Comparison of ENCODE assay signal across 13 cellular contexts in genomic region chr19:14413765-14414171, GRCh38. TPM values are rescaled to one million over a fixed set of nuclear protein-coding genes. Genes with fewer than 3 reads are reported as not detected.
DNase-seq lines count a peak whose midpoint lies in the region; ATAC-seq and TF ChIP-seq lines count a peak whose summit lies in the region.
"Had no signal": no experiment of that assay in that cellular context is flagged by ENCODE, and none has a peak within 500 bp of the region (broad histone marks: within the 10 kb centered on the region; RNA-seq: fewer than 3 reads in every experiment).

No MANE protein-coding gene starts in this region.

- no peaks in the 10 kb centered on the region for H3K9me3 Mint-ChIP-seq in MCF 10A (ENCODE audit: unreplicated experiment)
- H3K9me3 Mint-ChIP-seq in WTC11: no peaks in the 10 kb centered on the region

- H3K4me1 Mint-ChIP-seq in MCF 10A (ENCODE audit: insufficient read depth, unreplicated experiment) (peaks cover 23% of the 10 kb centered on the region), WTC11 (peaks cover 27% of the 10 kb centered on the region)

- no peaks in the 10 kb centered on the region for H3K27me3 ChIP-seq in mammary epithelial cell (ENCODE audit: insufficient read depth, low read length)

- CTCF ChIA-PET in MCF 10A (lab: Yijun Ruan, JAX) (interaction anchor here (0.7 to 1.6 kb wide), 4 partner anchors 13 to 277 kb away, joined by 3 to 5 read pairs (median 4); no protein-coding TSS in a partner anchor), mammary epithelial cell (lab: Charles Lee; ENCODE audit: low non-redundant PET) (no interaction called here), WTC11 (lab: Charles Lee) (interaction anchor here (1.3 to 5.4 kb wide), 6 partner anchors 7 to 277 kb away, joined by 4 to 37 read pairs (median 7); partner anchors contain the start of genes ASF1B and PKN1)

- in situ Hi-C loops in mammary epithelial cell (cut with MboI; ENCODE audit: low sequenced_read_pairs in 2 of 2): loop anchor here in 1 of 2 donors (25.0 kb wide), 1 partner anchor 526 kb away; the partner anchor contains the start of gene NANOS3

- POLR2A ChIA-PET in MCF 10A (lab: Yijun Ruan, JAX) (interaction anchor here (0.6 kb wide), 1 partner anchor 105 kb away, joined by 4 read pairs; the partner anchor contains the start of gene DNAJB1), WTC11 (lab: Charles Lee) (interaction anchor here (0.6 kb wide), 1 partner anchor 54 kb away, joined by 3 read pairs; no protein-coding TSS in a partner anchor)

- H4K20me1 ChIP-seq in mammary epithelial cell (ENCODE audit: insufficient read depth, low read length): peaks cover 8% of the 10 kb centered on the region

- WGBS in mammary epithelial cell (ENCODE audit: low coverage, missing lambda C conversion rate): 80% methylated on average over 2 of the region's 3 CpGs

- dilution Hi-C loops in mammary epithelial cell (cut with HindIII; ENCODE audit: low sequenced_read_pairs): loop anchor here (5.0 kb wide), 7 partner anchors 76 to 526 kb away; partner anchors contain the start of genes ASF1B and DCAF15

- H3K9me3 ChIP-seq in mammary epithelial cell (replicated peaks; ENCODE audit: insufficient read depth, low read length): no peaks in the 10 kb centered on the region

- DNase-seq in MCF 10A (ENCODE audit: unreplicated experiment) (no peak), mammary epithelial cell (no peak), WTC11 (ENCODE audit: low spot score) (no peak), fibroblast of pulmonary artery (ENCODE audit: low read depth) (peak; percentile 47), substantia nigra (lab: John Stamatoyannopoulos, UW) (no peak), head of caudate nucleus (no peak), occipital lobe (lab: John Stamatoyannopoulos, UW) (no peak)
- DNase-seq: anterior cingulate cortex, NCI-H1092 treated with DMSO at 0.1 percent for 48 hours, OCI-M1 had no signal

- H3K4me3 Mint-ChIP-seq in MCF 10A (ENCODE audit: unreplicated experiment): no peak overlapping the region
- H3K4me3 Mint-ChIP-seq in WTC11: no peak overlapping the region

- H3K4me1 ChIP-seq in mammary epithelial cell (ENCODE audit: insufficient read depth, low read length): peaks cover 16% of the 10 kb centered on the region

- H3K27ac ChIP-seq in mammary epithelial cell (ENCODE audit: insufficient read depth, low read depth, low read length) (no peak overlapping the region), substantia nigra (ENCODE audit: low read depth, low read length, poor library complexity, severe bottlenecking) (peak overlapping the region; percentile 49)
- H3K27ac ChIP-seq: C4-2B, VCaP had no signal

- ATAC-seq in WTC11: no peak
- no peak for ATAC-seq in esophagus mucosa

- no peak overlapping the region for H2AFZ ChIP-seq in mammary epithelial cell (ENCODE audit: low read depth, low read length)

- intact Hi-C loops in MCF 10A (cut with micrococcal nuclease): no loop called here
- intact Hi-C loops in mammary epithelial cell (cut with micrococcal nuclease): no loop called here
- intact Hi-C loops in head of caudate nucleus (cut with DNase I): no loop called here

- no peak overlapping the region for H3K9ac ChIP-seq in mammary epithelial cell (ENCODE audit: insufficient read depth, low read length)

- TF ChIP-seq CTCF in MCF 10A (IDR thresholded peaks at IDR 0.05; ENCODE audit: unreplicated experiment): no peak
- TF ChIP-seq CTCF in mammary epithelial cell (conservative IDR thresholded peaks at IDR 0.05 in 1 of 2, IDR thresholded peaks at IDR 0.05 in 1 of 2; ENCODE audit: extremely low read depth in 1 of 2, insufficient read depth in 1 of 2, low read depth in 1 of 2, low read length in 2 of 2): no peak
- TF ChIP-seq CTCF in WTC11 (IDR thresholded peaks at IDR 0.05): no peak
- TF ChIP-seq CTCF in fibroblast of pulmonary artery (IDR thresholded peaks at IDR 0.05; ENCODE audit: low read length, missing control alignments): no peak

- H3K27ac Mint-ChIP-seq in MCF 10A (ENCODE audit: low read depth, unreplicated experiment): peak overlapping the region; percentile 75
- H3K27ac Mint-ChIP-seq in WTC11: peak overlapping the region; percentile 33; the same call in 1 of the 2 replicates

- H3K4me2 ChIP-seq in mammary epithelial cell (ENCODE audit: insufficient read depth, low read depth, low read length): no peak overlapping the region

- no peaks in the 10 kb centered on the region for H3K27me3 Mint-ChIP-seq in MCF 10A (ENCODE audit: insufficient read depth, unreplicated experiment)
- H3K27me3 Mint-ChIP-seq in WTC11 (ENCODE audit: low read depth): no peaks in the 10 kb centered on the region

- H3K4me3 ChIP-seq in mammary epithelial cell (replicated peaks in 1 of 3; ENCODE audit: insufficient read depth in 1 of 3, low read depth in 2 of 3, low read length in 3 of 3) (no peak overlapping the region), fibroblast of pulmonary artery (replicated peaks; ENCODE audit: low read depth, low read length) (no peak overlapping the region)

- H3K36me3 Mint-ChIP-seq in MCF 10A (ENCODE audit: insufficient read depth, unreplicated experiment): peaks cover 61% of the 10 kb centered on the region
- peaks cover 47% of the 10 kb centered on the region for H3K36me3 Mint-ChIP-seq in WTC11

- H3K36me3 ChIP-seq in mammary epithelial cell (ENCODE audit: insufficient read depth, low read length): peaks cover 23% of the 10 kb centered on the region

- BruUV-seq in MCF 10A (replicated peaks; lab: Mats Ljungman, UMichigan) (no TSS peak), mammary epithelial cell (replicated peaks; lab: Mats Ljungman, UMichigan) (no TSS peak)

- peaks cover 96% of the 10 kb centered on the region for H3K79me2 ChIP-seq in mammary epithelial cell (ENCODE audit: insufficient read depth, low read length)

TF ChIP-seq in WTC11, 78 proteins besides CTCF, POLR2A, EP300 and RAD21 (continues in another document):
- TF ChIP-seq KAT7 (CRISPR knock-in tag; IDR thresholded peaks at IDR 0.05; ENCODE audit: borderline replicate concordance) (no peak), NFATC4 (CRISPR knock-in tag; IDR thresholded peaks at IDR 0.05) (no peak), ATF6 (CRISPR knock-in tag; IDR thresholded peaks at IDR 0.05) (no peak), AR (CRISPR knock-in tag; IDR thresholded peaks at IDR 0.05) (no peak), CREB1 (CRISPR knock-in tag; IDR thresholded peaks at IDR 0.05) (no peak)

RNA-seq across cellular contexts. Expression of gene DDX39A, which starts 5.4 kb away (rescaled TPM):
- total RNA-seq in MCF 10A (2022): 62.1 and 65.4 TPM in 2 replicates
- 10 to 100 TPM; 34.0 to 74.4 TPM for total RNA-seq in mammary epithelial cell
- polyA plus RNA-seq in mammary epithelial cell: 108 TPM
- polyA minus RNA-seq in mammary epithelial cell: 67.1 TPM
- 103 to 136 TPM (median 105 TPM) in 3 replicates for total RNA-seq in WTC11 (2021)
- 59.6 TPM for total RNA-seq in esophagus mucosa
- total RNA-seq in occipital lobe: 26.2 TPM

RNA-seq across cellular contexts. Expression of gene PKN1, which starts 19.3 kb away (rescaled TPM):
- total RNA-seq in MCF 10A (2022): 94.8 and 141 TPM in 2 replicates
- total RNA-seq in mammary epithelial cell: 10 to 100 TPM; 26.3 to 43.3 TPM
- polyA plus RNA-seq in mammary epithelial cell: 8.3 TPM
- polyA minus RNA-seq in mammary epithelial cell: 14.9 TPM
- total RNA-seq in WTC11 (2021): 170 to 197 TPM (median 187 TPM) in 3 replicates
- total RNA-seq in esophagus mucosa: 10.5 TPM
- total RNA-seq in occipital lobe: 86.3 TPM

RNA-seq across cellular contexts. Expression of gene ADGRE5, which starts 32.5 kb away (rescaled TPM):
- total RNA-seq in MCF 10A (2022) (44.5 and 47.9 TPM in 2 replicates), mammary epithelial cell (10 to 100 TPM; 19.3 to 35.4 TPM), WTC11 (2021) (3.2 to 4.0 TPM (median 3.9 TPM) in 3 replicates), esophagus mucosa (4.8 TPM), occipital lobe (1.2 TPM)
- polyA plus RNA-seq in mammary epithelial cell: 17.5 TPM
- 26.7 TPM for polyA minus RNA-seq in mammary epithelial cell
